In the genomic region with DNA sequence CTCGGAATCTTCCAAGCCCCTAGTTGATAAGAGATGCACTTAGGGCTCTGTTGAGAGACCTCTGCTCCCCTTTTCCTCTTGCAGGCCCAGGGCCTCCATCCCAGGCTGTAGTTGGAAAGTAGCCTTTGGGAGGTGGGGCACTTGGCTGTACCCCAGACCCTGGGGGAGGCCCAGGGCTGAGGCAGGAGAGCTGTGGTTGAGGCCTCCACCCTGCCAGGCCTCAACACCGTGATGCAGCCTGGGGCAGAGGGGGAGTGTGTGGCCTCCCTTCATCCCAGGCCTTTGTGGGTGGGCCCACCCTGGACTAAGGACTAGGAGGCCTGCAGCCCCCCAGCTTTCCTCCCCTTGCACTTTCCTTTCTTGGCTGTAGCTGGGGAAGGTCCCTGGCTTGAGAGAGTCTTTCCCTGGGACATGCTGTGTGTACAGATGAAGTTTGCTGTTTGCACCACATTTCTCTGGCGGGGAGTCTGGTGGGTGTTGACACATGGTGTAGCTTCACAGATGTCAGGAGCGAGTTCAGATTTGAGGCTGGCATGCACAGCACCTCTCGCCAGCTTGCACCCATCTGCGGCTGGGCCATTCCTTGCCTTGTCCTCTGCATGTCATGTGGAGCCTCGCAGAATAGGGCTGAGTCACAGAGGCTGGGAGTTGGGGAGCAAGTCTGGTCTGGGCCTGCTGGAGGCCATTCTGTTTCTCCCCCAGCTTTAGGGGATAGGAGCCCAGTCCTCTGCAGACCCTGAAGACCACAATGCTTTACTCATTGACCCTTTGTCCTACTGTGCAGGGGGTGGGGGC, we compare ENCODE assay signal across 11 cellular contexts. TPM values are rescaled to one million over a fixed set of nuclear protein-coding genes. Genes with fewer than 3 reads are reported as not detected.
DNase-seq lines count a peak whose midpoint lies in the region; ATAC-seq and TF ChIP-seq lines count a peak whose summit lies in the region.
"Had no signal": no experiment of that assay in that cellular context is flagged by ENCODE, and none has a peak within 500 bp of the region (broad histone marks: within the 10 kb centered on the region; RNA-seq: fewer than 3 reads in every experiment).

No MANE protein-coding gene starts in this region.

- DNase-seq in Ammon's horn (ENCODE audit: low spot score) (peak; percentile 65), epithelial cell of esophagus (ENCODE audit: low read depth) (peak; percentile 74), neuronal stem cell (ENCODE audit: low spot score) (no peak), DMS153 treated with DMSO at 0.1 percent for 48 hours (lab: John Stamatoyannopoulos, UW; ENCODE audit: unreplicated experiment) (no peak), KG1 (lab: John Stamatoyannopoulos, UW) (no peak)
- DNase-seq: activated naive CD4-positive, alpha-beta T cell treated with anti-CD3 and anti-CD28 coated beads for 36 hours; DND-41; NCI-H1417 treated with DMSO at 0.1 percent for 48 hours had no signal

- ATAC-seq in HG03457 (IDR thresholded peaks at IDR 0.05; ENCODE audit: unreplicated experiment) (no peak), HG03378 (IDR thresholded peaks at IDR 0.05; ENCODE audit: unreplicated experiment) (no peak)

- H3K4me1 ChIP-seq in neuronal stem cell (ENCODE audit: control insufficient read depth in 2 of 2, insufficient read depth in 1 of 2, low read depth in 1 of 2, low read length in 2 of 2), result peaks cover 12 to 40% of the 10 kb centered on the region in 2 donors

- no peak overlapping the region for H4K8ac ChIP-seq in neuronal stem cell (ENCODE audit: low read depth, low read length)

- no peak overlapping the region for H2BK120ac ChIP-seq in neuronal stem cell (ENCODE audit: low read depth, low read length)

- no peak overlapping the region for H3K14ac ChIP-seq in neuronal stem cell (ENCODE audit: low read length)

- no peak overlapping the region for H2BK5ac ChIP-seq in neuronal stem cell (ENCODE audit: low read length)

- no peak overlapping the region for H3K4ac ChIP-seq in neuronal stem cell (ENCODE audit: low read length)

- no peak overlapping the region for H2AFZ ChIP-seq in neuronal stem cell (ENCODE audit: low read length)

- H2BK15ac ChIP-seq in neuronal stem cell (ENCODE audit: low read length), result peak overlapping the region; percentile 7

- no peak overlapping the region for H3K4me3 ChIP-seq in epithelial cell of esophagus (ENCODE audit: low read length)
- H3K4me3 ChIP-seq in neuronal stem cell (ENCODE audit: low read length in 2 of 2), result no peak overlapping the region

- no peak for TF ChIP-seq CTCF in epithelial cell of esophagus (IDR thresholded peaks at IDR 0.05; ENCODE audit: insufficient read depth, low read depth, low read length, missing control alignments)

- H3K4me2 ChIP-seq in neuronal stem cell (ENCODE audit: insufficient read depth, low read length, poor library complexity, severe bottlenecking), result no peak overlapping the region

- H3K27ac ChIP-seq in KOPT-K1 (ENCODE audit: low read depth, low read length, poor library complexity, severe bottlenecking) (peak overlapping the region; percentile 22), neuronal stem cell (replicated peaks; ENCODE audit: low read length) (no peak overlapping the region)

- H3K36me3 ChIP-seq in KOPT-K1 (ENCODE audit: insufficient read depth, low read length) (peaks cover 79% of the 10 kb centered on the region), neuronal stem cell (replicated peaks in 1 of 2; ENCODE audit: control insufficient read depth in 2 of 2, insufficient read depth in 2 of 2, low read length in 2 of 2) (peaks cover 19 to 69% of the 10 kb centered on the region in 2 donors)

- no peak overlapping the region for H3K23ac ChIP-seq in neuronal stem cell (ENCODE audit: low read depth, low read length, poor library complexity)

- no peaks in the 10 kb centered on the region for H3K9me3 ChIP-seq in KOPT-K1 (ENCODE audit: insufficient read depth, low read length, poor library complexity, severe bottlenecking)
- no peaks in the 10 kb centered on the region for H3K9me3 ChIP-seq in neuronal stem cell (replicated peaks in 1 of 2; ENCODE audit: control insufficient read depth in 2 of 2, insufficient read depth in 1 of 2, low read depth in 1 of 2, low read length in 2 of 2)

- WGBS in neuronal stem cell (ENCODE audit: extremely low coverage in 2 of 2, insufficient read length in 2 of 2, insufficient replicate concordance in 1 of 2), 2 donors, result no CpG with 5 or more reads among the region's 7 CpGs

- H2BK12ac ChIP-seq in neuronal stem cell (ENCODE audit: low read length), result no peak overlapping the region

- peaks cover 9% of the 10 kb centered on the region for H3K79me1 ChIP-seq in neuronal stem cell (ENCODE audit: low read depth, low read length)

- peak overlapping the region; percentile 14 for H4K91ac ChIP-seq in neuronal stem cell (ENCODE audit: low read depth, low read length, poor library complexity)

- H3K9ac ChIP-seq in neuronal stem cell (ENCODE audit: low read depth, low read length, poor library complexity), result no peak overlapping the region

- H2AK5ac ChIP-seq in neuronal stem cell (ENCODE audit: low read depth, low read length), result peak overlapping the region; percentile 52

- H3K18ac ChIP-seq in neuronal stem cell (ENCODE audit: low read length), result no peak overlapping the region

- no peaks in the 10 kb centered on the region for H3K27me3 ChIP-seq in neuronal stem cell (ENCODE audit: control insufficient read depth in 3 of 3, insufficient read depth in 3 of 3, low read depth in 1 of 3, low read length in 3 of 3)

RNA-seq across cellular contexts. Expression of gene PLEKHO2, which starts 13.7 kb away (rescaled TPM):
- 5.7 TPM for polyA plus RNA-seq in neuronal stem cell (2013, experiment 1 of 2)
- 6.0 TPM for polyA plus RNA-seq in neuronal stem cell (2013, experiment 2 of 2)

RNA-seq across cellular contexts. Expression of gene PIF1, which starts 30.0 kb away (rescaled TPM):
- 38.9 TPM for polyA plus RNA-seq in neuronal stem cell (2013, experiment 1 of 2)
- polyA plus RNA-seq in neuronal stem cell (2013, experiment 2 of 2), result 36.9 TPM

RNA-seq across cellular contexts. Expression of gene ANKDD1A, which starts 56.3 kb away (rescaled TPM):
- 3.2 TPM for polyA plus RNA-seq in neuronal stem cell (2013, experiment 1 of 2)
- 3.2 TPM for polyA plus RNA-seq in neuronal stem cell (2013, experiment 2 of 2)

Comparison
In these comparisons a context has a peak if more than half of its experiments do, and no peak if none do; other contexts are left out.
1. DNase-seq: peak in Ammon's horn (single experiment) and epithelial cell of esophagus (single experiment); none in neuronal stem cell (single experiment), DMS153 treated with DMSO at 0.1 percent for 48 hours (single experiment) and KG1 (single experiment).